10 cellular contexts compared by ENCODE assay signal in genomic region chr3:125925727-125926126, GRCh38. TPM values are rescaled to one million over a fixed set of nuclear protein-coding genes. Genes with fewer than 3 reads are reported as not detected.
DNase-seq lines count a peak whose midpoint lies in the region; TF ChIP-seq lines count a peak whose summit lies in the region.
"Not testable (repeated sequence)": the region's sequence is repeated elsewhere in the genome, so short reads cannot be mapped to it uniquely, and the experiment has no call there.
"Had no signal": no experiment of that assay in that cellular context is flagged by ENCODE, and none has a peak within 500 bp of the region (broad histone marks: within the 10 kb centered on the region; RNA-seq: fewer than 3 reads in every experiment).

No MANE protein-coding gene starts in this region.

- not testable (repeated sequence) for H3K9me3 Mint-ChIP-seq in nephron progenitor cell, neural crest cell

- H3K36me3 Mint-ChIP-seq in nephron progenitor cell (ENCODE audit: low read depth); neural crest cell (ENCODE audit: low read depth): not testable (repeated sequence)

- H3K27ac Mint-ChIP-seq in nephron progenitor cell: peak overlapping the region; percentile 61
- peak overlapping the region; percentile 50 for H3K27ac Mint-ChIP-seq in neural crest cell (ENCODE audit: unreplicated experiment)

- not testable (repeated sequence) for H3K4me3 Mint-ChIP-seq in nephron progenitor cell, neural crest cell

- not testable (repeated sequence) for DNase-seq in nephron progenitor cell; neural crest cell (ENCODE audit: low read depth, low spot score)

- not testable (repeated sequence) for H3K27me3 Mint-ChIP-seq in nephron progenitor cell (ENCODE audit: low read depth, poor library complexity); neural crest cell (ENCODE audit: low read depth)

- TF ChIP-seq CTCF in nephron progenitor cell (IDR thresholded peaks at IDR 0.05); neural crest cell (conservative IDR thresholded peaks at IDR 0.05): not testable (repeated sequence)

- H3K4me1 Mint-ChIP-seq in nephron progenitor cell: peaks cover 23% of the 10 kb centered on the region
- H3K4me1 Mint-ChIP-seq in neural crest cell: peaks cover 17% of the 10 kb centered on the region

RNA-seq across cellular contexts. Expression of gene ROPN1B, which starts 43.3 kb away (rescaled TPM):
- total RNA-seq in neural crest cell: 2.0 and 2.5 TPM in 2 replicates
- total RNA-seq: A172; A673; B cell; Caco-2; CD4-positive, alpha-beta memory T cell; CD4-positive, CD25-positive, alpha-beta regulatory T cell; CD8-positive, alpha-beta memory T cell; CD8-positive, alpha-beta T cell had no signal
